ENCODE assay signal across 8 cellular contexts in the genomic region with DNA sequence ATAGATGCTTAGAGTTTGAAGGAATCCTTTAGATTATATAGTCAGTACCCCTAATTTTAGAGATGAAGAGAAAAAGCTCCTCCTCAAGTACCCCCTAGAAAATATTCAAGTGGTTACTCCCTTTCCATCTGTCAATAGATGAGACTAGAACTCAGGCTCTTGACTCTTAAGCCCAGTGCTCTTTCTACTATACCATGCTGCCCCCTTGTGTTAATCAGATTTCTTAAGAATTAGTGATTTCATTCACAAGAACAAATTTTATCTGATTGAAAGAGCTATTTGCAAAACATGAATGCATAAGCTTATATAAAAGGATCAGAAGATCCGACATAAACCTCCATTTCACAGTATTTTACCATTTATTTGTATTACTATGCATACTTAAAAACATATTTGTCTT.
DNase-seq lines count a peak whose midpoint lies in the region; ATAC-seq and TF ChIP-seq lines count a peak whose summit lies in the region.

No MANE protein-coding gene starts in this region.

- TF ChIP-seq CTCF in chondrocyte (IDR thresholded peaks at IDR 0.05) = peak; percentile 88
- TF ChIP-seq CTCF in progenitor cell of endocrine pancreas (IDR thresholded peaks at IDR 0.05; ENCODE audit: unreplicated experiment) = peak; percentile 42

- H3K79me2 ChIP-seq in GM23248 (ENCODE audit: insufficient read depth) = no peaks in the 10 kb centered on the region

- peak; percentile 10 for DNase-seq in AG08396 (ENCODE audit: low spot score)
- peak; percentile 71 for DNase-seq in GM23248
- DNase-seq in NCI-H524 (lab: John Stamatoyannopoulos, UW) = peak; percentile 25 to 80
- DNase-seq in chondrocyte (ENCODE audit: low spot score) = no peak
- DNase-seq in progenitor cell of endocrine pancreas (ENCODE audit: low spot score, unreplicated experiment) = no peak
- no peak for DNase-seq in activated T-cell treated with anti-CD3 and anti-CD28 coated beads, Interleukin-2, amount 50 U/mL, for 48 hours

- H3K36me3 Mint-ChIP-seq in chondrocyte (ENCODE audit: low read depth) (no peaks in the 10 kb centered on the region), progenitor cell of endocrine pancreas (ENCODE audit: insufficient read depth) (no peaks in the 10 kb centered on the region)

- in situ Hi-C loops in GM23248 (cut with MboI) = loop anchor here (10.0 kb wide), 1 partner anchor 986 kb away; no protein-coding TSS in a partner anchor

- no peaks in the 10 kb centered on the region for H3K9me2 ChIP-seq in GM23248 (ENCODE audit: insufficient read depth)

- no peaks in the 10 kb centered on the region for H3K9me3 ChIP-seq in GM23248 (ENCODE audit: low read depth)

- no peaks in the 10 kb centered on the region for H3K27me3 ChIP-seq in GM23248 (replicated peaks; ENCODE audit: insufficient read depth)

- H3K36me3 ChIP-seq in GM23248 (ENCODE audit: low read depth) = no peaks in the 10 kb centered on the region

- no peak overlapping the region for H3K4me3 ChIP-seq in GM23248

- H3K4me2 ChIP-seq in GM23248 (ENCODE audit: unreplicated experiment) = no peak overlapping the region

- 20 to 25% methylated on average over 1 of the region's 1 CpG for WGBS in GM23248 (ENCODE audit: low coverage in 1 of 2, low lambda C conversion rate in 2 of 2, missing lambda C conversion rate in 2 of 2), 2 experiments

- H4K20me1 ChIP-seq in GM23248 (ENCODE audit: insufficient read depth) = no peaks in the 10 kb centered on the region

- H3K27ac ChIP-seq in GM23248 = no peak overlapping the region

- H3K4me3 Mint-ChIP-seq in chondrocyte (ENCODE audit: unreplicated experiment) (no peak overlapping the region), progenitor cell of endocrine pancreas (ENCODE audit: low read depth) (no peak overlapping the region)

- H3K4me1 Mint-ChIP-seq in chondrocyte (ENCODE audit: low read depth) = no peaks in the 10 kb centered on the region
- peaks cover 2% of the 10 kb centered on the region for H3K4me1 Mint-ChIP-seq in progenitor cell of endocrine pancreas (ENCODE audit: low read depth)

- H3K9ac ChIP-seq in GM23248 = no peak overlapping the region

- no peak for ATAC-seq in HG02840 (IDR thresholded peaks at IDR 0.05; ENCODE audit: low FRiP score, unreplicated experiment)
- ATAC-seq in HG02973 (IDR thresholded peaks at IDR 0.05; ENCODE audit: unreplicated experiment) = no peak

- H3K27me3 Mint-ChIP-seq in chondrocyte (ENCODE audit: low read depth) (peaks cover 8% of the 10 kb centered on the region), progenitor cell of endocrine pancreas (peaks cover 3% of the 10 kb centered on the region)

- H2AFZ ChIP-seq in GM23248 = no peak overlapping the region

- H3F3A ChIP-seq in GM23248 (ENCODE audit: insufficient read depth) = no peaks in the 10 kb centered on the region

- H3K9me3 Mint-ChIP-seq in chondrocyte (ENCODE audit: low read depth) (no peaks in the 10 kb centered on the region), progenitor cell of endocrine pancreas (ENCODE audit: low read depth) (no peaks in the 10 kb centered on the region)

- H3K4me1 ChIP-seq in GM23248 (ENCODE audit: insufficient read depth) = peaks cover 7% of the 10 kb centered on the region; the same call in 1 of the 2 replicates

- H3K27ac Mint-ChIP-seq in chondrocyte (ENCODE audit: unreplicated experiment) (no peak overlapping the region), progenitor cell of endocrine pancreas (no peak overlapping the region)

Comparison
In these comparisons a context has a peak if more than half of its experiments do, and no peak if none do; other contexts are left out.
1. DNase-seq: peak in AG08396 (single experiment), GM23248 (single experiment) and NCI-H524 (2 of 2); none in chondrocyte (single experiment), progenitor cell of endocrine pancreas (single experiment) and activated T-cell treated with anti-CD3 and anti-CD28 coated beads, Interleukin-2, amount 50 U/mL, for 48 hours (0 of 2).